Comparison of ENCODE assay signal across 26 cellular contexts in genomic region chr19:3524075-3524842, GRCh38. TPM values are rescaled to one million over a fixed set of nuclear protein-coding genes. Genes with fewer than 3 reads are reported as not detected.
"Had no signal": no experiment of that assay in that cellular context is flagged by ENCODE, and none has a peak within 500 bp of the region (broad histone marks: within the 10 kb centered on the region; RNA-seq: fewer than 3 reads in every experiment).

No MANE protein-coding gene starts in this region.

- DNase-seq: activated CD4-positive, alpha-beta memory T cell treated with anti-CD3 and anti-CD28 coated beads for 36 hours; activated CD4-positive, alpha-beta T cell treated with anti-CD3 and anti-CD28 coated beads for 1 hour; activated CD4-positive, alpha-beta T cell treated with anti-CD3 and anti-CD28 coated beads, Interleukin-2, amount 10 ng/mL, durations not matched to agents 24 days and 14 days; activated CD8-positive, alpha-beta memory T cell treated with anti-CD3 and anti-CD28 coated beads for 24 hours; activated effector memory CD4-positive, alpha-beta T cell treated with anti-CD3 and anti-CD28 coated beads, Interleukin-2, amount 50 U/mL, for 16 hours; activated naive CD4-positive, alpha-beta T cell treated with anti-CD3 and anti-CD28 coated beads for 36 hours; activated T-cell treated with anti-CD3 and anti-CD28 coated beads, Interleukin-2, amount 50 U/mL, for 4 hours; brain microvascular endothelial cell; cerebellar nuclear complex; NCI-H1092; NCI-H1417 treated with DMSO at 0.1 percent for 48 hours; NCI-H1694; NCI-H2029; NCI-H345; NCI-H524; Peyer's patch; Right ventricle myocardium superior; SJCRH30; SK-N-SH; SW 1271 had no signal

- H3K4me2 ChIP-seq: KMS-11, SK-N-SH had no signal

- H3K4me3 Mint-ChIP-seq: activated CD4-positive, alpha-beta memory T cell treated with anti-CD3 and anti-CD28 coated beads for 36 hours; activated CD4-positive, alpha-beta T cell treated with anti-CD3 and anti-CD28 coated beads, Interleukin-2, amount 10 ng/mL, durations not matched to agents 24 days and 14 days; activated naive CD4-positive, alpha-beta T cell treated with anti-CD3 and anti-CD28 coated beads for 36 hours; activated naive CD8-positive, alpha-beta T cell; activated T-cell treated with anti-CD3 and anti-CD28 coated beads, Interleukin-2, amount 50 U/mL, for 4 hours had no signal

- H3K27me3 Mint-ChIP-seq: activated CD4-positive, alpha-beta memory T cell treated with anti-CD3 and anti-CD28 coated beads for 36 hours; activated CD4-positive, alpha-beta T cell treated with anti-CD3 and anti-CD28 coated beads, Interleukin-2, amount 10 ng/mL, durations not matched to agents 24 days and 14 days; activated naive CD8-positive, alpha-beta T cell had no signal

- H3K27me3 ChIP-seq: brain microvascular endothelial cell, cardiac muscle cell, Peyer's patch, SJCRH30 had no signal

- H3K9me2 ChIP-seq: SK-N-SH had no signal

- H3K4me3 ChIP-seq: cardiac muscle cell, Peyer's patch, SJCRH30 had no signal

- H3K4me1 ChIP-seq: SJCRH30 had no signal

- H3K9me3 Mint-ChIP-seq: activated CD4-positive, alpha-beta memory T cell treated with anti-CD3 and anti-CD28 coated beads for 36 hours; activated CD4-positive, alpha-beta T cell treated with anti-CD3 and anti-CD28 coated beads, Interleukin-2, amount 10 ng/mL, durations not matched to agents 24 days and 14 days; activated naive CD4-positive, alpha-beta T cell treated with anti-CD3 and anti-CD28 coated beads for 36 hours; activated T-cell treated with anti-CD3 and anti-CD28 coated beads, Interleukin-2, amount 50 U/mL, for 4 hours had no signal

- ATAC-seq: activated T-cell treated with anti-CD3 and anti-CD28 coated beads, Interleukin-2, amount 50 U/mL, for 4 hours had no signal

- H3K27ac Mint-ChIP-seq: activated CD4-positive, alpha-beta memory T cell treated with anti-CD3 and anti-CD28 coated beads for 36 hours; activated CD4-positive, alpha-beta T cell treated with anti-CD3 and anti-CD28 coated beads, Interleukin-2, amount 10 ng/mL, durations not matched to agents 24 days and 14 days; activated naive CD4-positive, alpha-beta T cell treated with anti-CD3 and anti-CD28 coated beads for 36 hours; activated naive CD8-positive, alpha-beta T cell had no signal

- H3K27ac ChIP-seq: brain microvascular endothelial cell, cardiac muscle cell, KMS-11, Peyer's patch, RWPE1, SJCRH30 had no signal

- H3K4me1 Mint-ChIP-seq: activated CD4-positive, alpha-beta T cell treated with anti-CD3 and anti-CD28 coated beads, Interleukin-2, amount 10 ng/mL, durations not matched to agents 24 days and 14 days had no signal

- H3K9me3 ChIP-seq: Peyer's patch, SJCRH30, SK-N-SH had no signal

RNA-seq across cellular contexts. Expression of gene TEKTIP1, which starts 14.7 kb away (rescaled TPM):
- total RNA-seq: SJCRH30 had no signal

RNA-seq across cellular contexts. Expression of gene SMIM44, which starts 41.0 kb away (rescaled TPM):
- total RNA-seq: activated CD4-positive, alpha-beta memory T cell treated with anti-CD3 and anti-CD28 coated beads for 36 hours; activated CD4-positive, alpha-beta T cell treated with anti-CD3 and anti-CD28 coated beads, Interleukin-2, amount 10 ng/mL, durations not matched to agents 24 days and 14 days; activated naive CD4-positive, alpha-beta T cell treated with anti-CD3 and anti-CD28 coated beads for 36 hours; activated T-cell treated with anti-CD3 and anti-CD28 coated beads, Interleukin-2, amount 50 U/mL, for 4 hours; cardiac muscle cell; MCF 10A; Right ventricle myocardium superior; SJCRH30; T-helper 1 cell treated with Interleukin-12 subunit alpha and Interleukin-12 subunit beta and Interleukin-4 antibody, amounts not matched to agents 30 ng/mL and 1 ng/mL, for 36 hours had no signal
- polyA plus RNA-seq: cardiac muscle cell, SK-N-SH had no signal
